Comparison of ENCODE assay signal across 10 cellular contexts in genomic region chr5:94745786-94746730, GRCh38.
DNase-seq lines count a peak whose midpoint lies in the region; ATAC-seq, FAIRE-seq and TF ChIP-seq lines count a peak whose summit lies in the region.
"Had no signal": no experiment of that assay in that cellular context is flagged by ENCODE, and none has a peak within 500 bp of the region (broad histone marks: within the 10 kb centered on the region; RNA-seq: fewer than 3 reads in every experiment).

No MANE protein-coding gene starts in this region.

- H3K4me3 ChIP-seq in brain microvascular endothelial cell (ENCODE audit: low read depth, low read length) = no peak overlapping the region
- H3K4me3 ChIP-seq in prostate gland = no peak overlapping the region
- no peak overlapping the region for H3K4me3 ChIP-seq in pancreas
- H3K4me3 ChIP-seq in ascending aorta = no peak overlapping the region
- H3K4me3 ChIP-seq: transverse colon had no signal

- H3K4me1 ChIP-seq in prostate gland (replicated peaks) (no peaks in the 10 kb centered on the region), pancreas (no peaks in the 10 kb centered on the region), ascending aorta (no peaks in the 10 kb centered on the region)
- H3K4me1 ChIP-seq: transverse colon had no signal

- no peak for TF ChIP-seq CTCF in GM20000 (IDR thresholded peaks at IDR 0.05; ENCODE audit: extremely low read depth, missing control alignments)
- no peak for TF ChIP-seq CTCF in brain microvascular endothelial cell (IDR thresholded peaks at IDR 0.05; ENCODE audit: low read depth, low read length, missing control alignments)
- no peak for TF ChIP-seq CTCF in prostate gland (IDR thresholded peaks at IDR 0.05)
- TF ChIP-seq CTCF in pancreas (IDR thresholded peaks at IDR 0.05) = no peak
- no peak for TF ChIP-seq CTCF in ascending aorta (IDR thresholded peaks at IDR 0.05)

- in situ Hi-C loops in brain microvascular endothelial cell (cut with HindIII; ENCODE audit: low pct_ligation_motif_present, low sequenced_read_pairs) (no loop called here), KBM-7 (cut with MboI; ENCODE audit: low pct_unique_long_range_greater_than_20kb, low sequenced_read_pairs) (no loop called here)

- WGBS in prostate gland = 79% methylated on average over 5 of the region's 5 CpGs
- 71 to 74% methylated on average over 5 of the region's 5 CpGs for WGBS in pancreas, 2 donors

- TF ChIP-seq POLR2A in prostate gland (IDR thresholded peaks at IDR 0.05) = no peak

- H3K36me3 ChIP-seq in brain microvascular endothelial cell (replicated peaks) (no peaks in the 10 kb centered on the region), prostate gland (no peaks in the 10 kb centered on the region), pancreas (no peaks in the 10 kb centered on the region), ascending aorta (no peaks in the 10 kb centered on the region)
- H3K36me3 ChIP-seq: transverse colon had no signal

- intact Hi-C loops in prostate gland (cut with DNase I) = no loop called here
- intact Hi-C loops in pancreas (cut with DNase I) = loop anchor here in 1 of 3 donors (10.0 kb wide), 1 partner anchor 211 kb away; no protein-coding TSS in a partner anchor
- intact Hi-C loops in ascending aorta (cut with DNase I) = no loop called here

- peak; percentile 74 for ATAC-seq in HG03196 (IDR thresholded peaks at IDR 0.05; ENCODE audit: unreplicated experiment)
- ATAC-seq in pancreas = no peak

- no peak overlapping the region for H3K27ac ChIP-seq in brain microvascular endothelial cell
- H3K27ac ChIP-seq in prostate gland = no peak overlapping the region
- H3K27ac ChIP-seq in pancreas = no peak overlapping the region
- H3K27ac ChIP-seq in ascending aorta = no peak overlapping the region
- H3K27ac ChIP-seq: transverse colon had no signal

- no peak for FAIRE-seq in pancreas (lab: Jason Lieb, UNC)

- no peaks in the 10 kb centered on the region for H3K9me3 ChIP-seq in prostate gland
- no peaks in the 10 kb centered on the region for H3K9me3 ChIP-seq in pancreas
- H3K9me3 ChIP-seq in ascending aorta = no peaks in the 10 kb centered on the region
- H3K9me3 ChIP-seq: transverse colon had no signal

- no peaks in the 10 kb centered on the region for H3K27me3 ChIP-seq in brain microvascular endothelial cell (replicated peaks)
- H3K27me3 ChIP-seq in prostate gland (replicated peaks; ENCODE audit: insufficient read depth) = no peaks in the 10 kb centered on the region
- no peaks in the 10 kb centered on the region for H3K27me3 ChIP-seq in pancreas
- no peaks in the 10 kb centered on the region for H3K27me3 ChIP-seq in ascending aorta
- H3K27me3 ChIP-seq: transverse colon had no signal

- DNase-seq in EH (ENCODE audit: low read depth) (peak; percentile 12), GM20000 (ENCODE audit: low spot score) (peak; percentile 57), brain microvascular endothelial cell (peak; percentile 25), prostate gland (ENCODE audit: low spot score) (no peak), KBM-7 (no peak), pancreas (no peak), ascending aorta (ENCODE audit: low spot score in 2 of 2) (no peak)
- DNase-seq: MM.1S, transverse colon had no signal

Comparison
In these comparisons a context has a peak if more than half of its experiments do, and no peak if none do; other contexts are left out.
1. DNase-seq: peak in EH (single experiment), GM20000 (single experiment) and brain microvascular endothelial cell (single experiment); none in prostate gland (single experiment), KBM-7 (single experiment), pancreas (0 of 6) and ascending aorta (0 of 2).